16 cellular contexts compared by ENCODE assay signal in genomic region chr12:68462799-68463198, GRCh38.
DNase-seq lines count a peak whose midpoint lies in the region; ATAC-seq and TF ChIP-seq lines count a peak whose summit lies in the region.
"Had no signal": no experiment of that assay in that cellular context is flagged by ENCODE, and none has a peak within 500 bp of the region (broad histone marks: within the 10 kb centered on the region; RNA-seq: fewer than 3 reads in every experiment).

No MANE protein-coding gene starts in this region.

- H3K9me3 ChIP-seq in BE2C: no peaks in the 10 kb centered on the region
- H3K9me3 ChIP-seq in Panc1 (ENCODE audit: control insufficient read depth, insufficient read depth, low read depth, low read length): no peaks in the 10 kb centered on the region
- H3K9me3 ChIP-seq in endocrine pancreas (ENCODE audit: control insufficient read depth, low read length): no peaks in the 10 kb centered on the region
- H3K9me3 ChIP-seq in left lung: no peaks in the 10 kb centered on the region
- H3K9me3 ChIP-seq: ascending aorta, SJSA1 had no signal

- H3K27me3 ChIP-seq in BE2C (no peaks in the 10 kb centered on the region; the same call in 1 of the 2 replicates), Panc1 (ENCODE audit: control insufficient read depth, insufficient read depth, low read length) (no peaks in the 10 kb centered on the region), endocrine pancreas (ENCODE audit: control insufficient read depth, insufficient read depth, low read length) (no peaks in the 10 kb centered on the region), left lung (no peaks in the 10 kb centered on the region)
- H3K27me3 ChIP-seq: ascending aorta; BLaER1 treated with 17β-estradiol and CSF1 and Interleukin-3, amounts not matched to agents 10 nM and 100 nM; SJSA1 had no signal

- CTCF ChIA-PET in Panc1 (lab: Charles Lee): no interaction called here

- intact Hi-C loops in Panc1 (cut with micrococcal nuclease; ENCODE audit: unreplicated experiment) (no loop called here), left lung (cut with DNase I) (no loop called here)

- H3K4me1 ChIP-seq in BE2C: no peaks in the 10 kb centered on the region
- H3K4me1 ChIP-seq in Panc1 (ENCODE audit: control insufficient read depth, insufficient read depth, low read length): no peaks in the 10 kb centered on the region
- no peaks in the 10 kb centered on the region for H3K4me1 ChIP-seq in endocrine pancreas (ENCODE audit: control insufficient read depth, insufficient read depth, low read length)
- H3K4me1 ChIP-seq in left lung: no peaks in the 10 kb centered on the region
- H3K4me1 ChIP-seq: ascending aorta, SJSA1 had no signal

- H3K4me3 ChIP-seq in BE2C (ENCODE audit: low read depth, low read length) (peak overlapping the region; percentile 35), Panc1 (ENCODE audit: low read depth in 2 of 2, low read length in 2 of 2) (peak overlapping the region in 1 of 2 experiments; percentile 37; a peak in 2 of 4 replicates), endocrine pancreas (ENCODE audit: control insufficient read depth, insufficient read depth, low read length) (peak overlapping the region; percentile 4), left lung (no peak overlapping the region)
- H3K4me3 ChIP-seq: ascending aorta; BLaER1 treated with 17β-estradiol and CSF1 and Interleukin-3, amounts not matched to agents 10 nM and 100 nM; SJSA1 had no signal

- POLR2A ChIA-PET in Panc1 (lab: Charles Lee): no interaction called here

- H3K9ac ChIP-seq in endocrine pancreas (ENCODE audit: control insufficient read depth, insufficient read depth, low read length): no peak overlapping the region
- H3K9ac ChIP-seq: BLaER1 treated with 17β-estradiol and CSF1 and Interleukin-3, amounts not matched to agents 10 nM and 100 nM had no signal

- H3K27ac ChIP-seq in Panc1 (ENCODE audit: low read length) (peak overlapping the region; percentile 55), left lung (no peak overlapping the region)
- H3K27ac ChIP-seq: ascending aorta; BLaER1 treated with 17β-estradiol and CSF1 and Interleukin-3, amounts not matched to agents 10 nM and 100 nM; SJSA1 had no signal

- TF ChIP-seq CTCF in BE2C (IDR thresholded peaks at IDR 0.05; ENCODE audit: low read depth, low read length) (no peak), GM20000 (IDR thresholded peaks at IDR 0.05; ENCODE audit: extremely low read depth, missing control alignments) (no peak), Panc1 (IDR thresholded peaks at IDR 0.05) (no peak), left lung (IDR thresholded peaks at IDR 0.05) (no peak)

- H3K36me3 ChIP-seq in BE2C: no peaks in the 10 kb centered on the region
- H3K36me3 ChIP-seq in Panc1 (ENCODE audit: control insufficient read depth, insufficient read depth, low read length): no peaks in the 10 kb centered on the region
- no peaks in the 10 kb centered on the region for H3K36me3 ChIP-seq in endocrine pancreas (ENCODE audit: control insufficient read depth, insufficient read depth, low read length)
- no peaks in the 10 kb centered on the region for H3K36me3 ChIP-seq in left lung
- H3K36me3 ChIP-seq: ascending aorta; BLaER1 treated with 17β-estradiol and CSF1 and Interleukin-3, amounts not matched to agents 10 nM and 100 nM; SJSA1 had no signal

- in situ Hi-C loops in Panc1 (cut with HindIII; ENCODE audit: low pct_unique_long_range_greater_than_20kb, low sequenced_read_pairs): no loop called here

- ATAC-seq in Panc1 (peak; percentile 51; the same call in 1 of the 2 replicates), HG02798 (IDR thresholded peaks at IDR 0.05; ENCODE audit: poor library complexity, unreplicated experiment) (no peak), GM18873 (IDR thresholded peaks at IDR 0.05; ENCODE audit: low FRiP score, unreplicated experiment) (no peak), left lung (no peak), GM19452 (IDR thresholded peaks at IDR 0.05; ENCODE audit: unreplicated experiment) (no peak)

- BruUV-seq in Panc1 (replicated peaks; lab: Mats Ljungman, UMichigan): no TSS peak

- DNase-seq in BE2C: no peak
- peak; percentile 42 for DNase-seq in GM20000 (ENCODE audit: low spot score)
- DNase-seq in Panc1 (ENCODE audit: low read depth, low spot score): no peak
- no peak for DNase-seq in left lung
- DNase-seq: activated CD4-positive, alpha-beta T cell treated with anti-CD3 and anti-CD28 coated beads for 4 hours; HCEC 1CT; hypothalamus; midbrain; NCI-H345 had no signal

Comparison
In these comparisons a context has a peak if more than half of its experiments do, and no peak if none do; other contexts are left out.
1. H3K4me3 ChIP-seq: peak in BE2C (single experiment) and endocrine pancreas (single experiment); none in left lung (0 of 2).